Comparison of ENCODE assay signal across 1 cellular context in genomic region chr12:113479578-113480335, GRCh38.
A peak's percentile ranks its signal among the peaks of the same experiment; 100 is the strongest.
TF ChIP-seq lines count a peak whose summit lies in the region.

No MANE protein-coding gene starts in this region.

TF ChIP-seq in SK-N-SH treated with all-trans-retinoic acid at 6 μM for 48 hours, 23 proteins besides CTCF, POLR2A, EP300 and RAD21 (continued from another document):
- TF ChIP-seq TSHZ2 (CRISPR knock-in tag; IDR thresholded peaks at IDR 0.05) = peak; percentile 23; the same call in 1 of the 2 replicates
- TF ChIP-seq ZFP3 (CRISPR knock-in tag; IDR thresholded peaks at IDR 0.05) = 0 out of 2 replicates have a peak, but pooled peaks have one; percentile 32
- peak; percentile 39; the same call in 1 of the 2 replicates for TF ChIP-seq SNAI2 (CRISPR knock-in tag; IDR thresholded peaks at IDR 0.05)
TF ChIP-seq in SK-N-SH treated with all-trans-retinoic acid at 6 μM for 48 hours: peak in this region for 3.
